In genomic region chr12:119621878-119622277, GRCh38 we compare ENCODE assay signal across 1 cellular context.
TF ChIP-seq lines count a peak whose summit lies in the region.

No MANE protein-coding gene starts in this region.

TF ChIP-seq in SK-N-SH, 30 proteins besides CTCF, POLR2A, EP300 and RAD21 (continued from another document):
- TF ChIP-seq, protein P1, sequence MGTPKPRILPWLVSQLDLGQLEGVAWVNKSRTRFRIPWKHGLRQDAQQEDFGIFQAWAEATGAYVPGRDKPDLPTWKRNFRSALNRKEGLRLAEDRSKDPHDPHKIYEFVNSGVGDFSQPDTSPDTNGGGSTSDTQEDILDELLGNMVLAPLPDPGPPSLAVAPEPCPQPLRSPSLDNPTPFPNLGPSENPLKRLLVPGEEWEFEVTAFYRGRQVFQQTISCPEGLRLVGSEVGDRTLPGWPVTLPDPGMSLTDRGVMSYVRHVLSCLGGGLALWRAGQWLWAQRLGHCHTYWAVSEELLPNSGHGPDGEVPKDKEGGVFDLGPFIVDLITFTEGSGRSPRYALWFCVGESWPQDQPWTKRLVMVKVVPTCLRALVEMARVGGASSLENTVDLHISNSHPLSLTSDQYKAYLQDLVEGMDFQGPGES (IDR thresholded peaks at IDR 0.05; ENCODE audit: low read depth, low read length) = no peak
- TF ChIP-seq NFIC (IDR thresholded peaks at IDR 0.05; ENCODE audit: borderline replicate concordance) (no peak), POLR2AphosphoS5 (IDR thresholded peaks at IDR 0.05; ENCODE audit: low read depth, low read length) (no peak), TEAD4 (IDR thresholded peaks at IDR 0.05; ENCODE audit: borderline replicate concordance, insufficient read depth) (no peak), FOXM1 (IDR thresholded peaks at IDR 0.05; ENCODE audit: low read depth) (no peak), ELF1 (IDR thresholded peaks at IDR 0.05) (no peak), EZH2phosphoT487 (IDR thresholded peaks at IDR 0.05; ENCODE audit: borderline replicate concordance, low read depth) (no peak), RCOR1 (IDR thresholded peaks at IDR 0.05; ENCODE audit: low read length) (no peak), CHD2 (IDR thresholded peaks at IDR 0.05; ENCODE audit: low read length, partially characterized antibody) (no peak), MEF2A (IDR thresholded peaks at IDR 0.05; ENCODE audit: borderline replicate concordance, low read depth) (no peak), GATA2 (CRISPR knock-in tag; IDR thresholded peaks at IDR 0.05) (no peak), JUND (IDR thresholded peaks at IDR 0.05) (no peak), MXI1 (IDR thresholded peaks at IDR 0.05; ENCODE audit: low read depth, low read length) (no peak), GABPA (IDR thresholded peaks at IDR 0.05; ENCODE audit: low read depth) (no peak), FOXJ3 (CRISPR knock-in tag; IDR thresholded peaks at IDR 0.05) (no peak), NRF1 (IDR thresholded peaks at IDR 0.05; ENCODE audit: low read depth, low read length) (no peak), FOSL2 (IDR thresholded peaks at IDR 0.05; ENCODE audit: borderline replicate concordance, low read depth) (peak; percentile 29; the same call in 1 of the 2 replicates)
- TF ChIP-seq, protein P2, sequence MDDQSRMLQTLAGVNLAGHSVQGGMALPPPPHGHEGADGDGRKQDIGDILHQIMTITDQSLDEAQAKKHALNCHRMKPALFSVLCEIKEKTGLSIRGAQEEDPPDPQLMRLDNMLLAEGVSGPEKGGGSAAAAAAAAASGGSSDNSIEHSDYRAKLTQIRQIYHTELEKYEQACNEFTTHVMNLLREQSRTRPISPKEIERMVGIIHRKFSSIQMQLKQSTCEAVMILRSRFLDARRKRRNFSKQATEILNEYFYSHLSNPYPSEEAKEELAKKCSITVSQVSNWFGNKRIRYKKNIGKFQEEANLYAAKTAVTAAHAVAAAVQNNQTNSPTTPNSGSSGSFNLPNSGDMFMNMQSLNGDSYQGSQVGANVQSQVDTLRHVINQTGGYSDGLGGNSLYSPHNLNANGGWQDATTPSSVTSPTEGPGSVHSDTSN (IDR thresholded peaks at IDR 0.05) = peak; percentile 32; the same call in 1 of the 2 replicates
- TF ChIP-seq, protein P3, sequence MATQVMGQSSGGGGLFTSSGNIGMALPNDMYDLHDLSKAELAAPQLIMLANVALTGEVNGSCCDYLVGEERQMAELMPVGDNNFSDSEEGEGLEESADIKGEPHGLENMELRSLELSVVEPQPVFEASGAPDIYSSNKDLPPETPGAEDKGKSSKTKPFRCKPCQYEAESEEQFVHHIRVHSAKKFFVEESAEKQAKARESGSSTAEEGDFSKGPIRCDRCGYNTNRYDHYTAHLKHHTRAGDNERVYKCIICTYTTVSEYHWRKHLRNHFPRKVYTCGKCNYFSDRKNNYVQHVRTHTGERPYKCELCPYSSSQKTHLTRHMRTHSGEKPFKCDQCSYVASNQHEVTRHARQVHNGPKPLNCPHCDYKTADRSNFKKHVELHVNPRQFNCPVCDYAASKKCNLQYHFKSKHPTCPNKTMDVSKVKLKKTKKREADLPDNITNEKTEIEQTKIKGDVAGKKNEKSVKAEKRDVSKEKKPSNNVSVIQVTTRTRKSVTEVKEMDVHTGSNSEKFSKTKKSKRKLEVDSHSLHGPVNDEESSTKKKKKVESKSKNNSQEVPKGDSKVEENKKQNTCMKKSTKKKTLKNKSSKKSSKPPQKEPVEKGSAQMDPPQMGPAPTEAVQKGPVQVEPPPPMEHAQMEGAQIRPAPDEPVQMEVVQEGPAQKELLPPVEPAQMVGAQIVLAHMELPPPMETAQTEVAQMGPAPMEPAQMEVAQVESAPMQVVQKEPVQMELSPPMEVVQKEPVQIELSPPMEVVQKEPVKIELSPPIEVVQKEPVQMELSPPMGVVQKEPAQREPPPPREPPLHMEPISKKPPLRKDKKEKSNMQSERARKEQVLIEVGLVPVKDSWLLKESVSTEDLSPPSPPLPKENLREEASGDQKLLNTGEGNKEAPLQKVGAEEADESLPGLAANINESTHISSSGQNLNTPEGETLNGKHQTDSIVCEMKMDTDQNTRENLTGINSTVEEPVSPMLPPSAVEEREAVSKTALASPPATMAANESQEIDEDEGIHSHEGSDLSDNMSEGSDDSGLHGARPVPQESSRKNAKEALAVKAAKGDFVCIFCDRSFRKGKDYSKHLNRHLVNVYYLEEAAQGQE (IDR thresholded peaks at IDR 0.05; ENCODE audit: low read depth, low read length) = no peak
- TF ChIP-seq, protein P4, sequence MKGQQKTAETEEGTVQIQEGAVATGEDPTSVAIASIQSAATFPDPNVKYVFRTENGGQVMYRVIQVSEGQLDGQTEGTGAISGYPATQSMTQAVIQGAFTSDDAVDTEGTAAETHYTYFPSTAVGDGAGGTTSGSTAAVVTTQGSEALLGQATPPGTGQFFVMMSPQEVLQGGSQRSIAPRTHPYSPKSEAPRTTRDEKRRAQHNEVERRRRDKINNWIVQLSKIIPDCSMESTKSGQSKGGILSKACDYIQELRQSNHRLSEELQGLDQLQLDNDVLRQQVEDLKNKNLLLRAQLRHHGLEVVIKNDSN (IDR thresholded peaks at IDR 0.05; ENCODE audit: borderline replicate concordance, low read depth) = no peak
